Comparison of ENCODE assay signal across 8 cellular contexts in the genomic region with DNA sequence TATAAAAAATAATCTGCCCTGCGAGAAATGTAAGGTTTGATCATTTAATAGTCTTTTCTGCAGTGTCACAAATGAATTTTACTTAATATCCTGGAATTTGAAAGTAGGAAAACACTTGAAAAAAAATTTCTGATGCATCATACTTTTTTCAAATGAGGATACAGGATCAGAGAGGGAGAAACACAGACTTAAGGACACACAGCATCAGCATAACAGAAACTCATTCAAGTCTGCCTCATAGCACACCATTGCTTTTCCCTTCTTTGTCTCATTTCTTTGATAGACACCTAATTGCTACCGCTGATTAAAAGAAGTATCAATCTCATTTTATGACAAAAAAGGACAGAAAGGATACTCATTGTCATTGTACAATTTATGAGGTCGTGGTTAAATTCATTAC.
"Had no signal": no experiment of that assay in that cellular context is flagged by ENCODE, and none has a peak within 500 bp of the region (broad histone marks: within the 10 kb centered on the region; RNA-seq: fewer than 3 reads in every experiment).

No MANE protein-coding gene starts in this region.

- DNase-seq: GDM1, GF-D8 had no signal

- FAIRE-seq: G401.6, GM12878, GM12891, GM12892, GM18507, GM19239 had no signal

- H3K4me3 ChIP-seq: GM12878 had no signal

- ATAC-seq: GM12878 had no signal
